26 cellular contexts compared by ENCODE assay signal in the genomic region with DNA sequence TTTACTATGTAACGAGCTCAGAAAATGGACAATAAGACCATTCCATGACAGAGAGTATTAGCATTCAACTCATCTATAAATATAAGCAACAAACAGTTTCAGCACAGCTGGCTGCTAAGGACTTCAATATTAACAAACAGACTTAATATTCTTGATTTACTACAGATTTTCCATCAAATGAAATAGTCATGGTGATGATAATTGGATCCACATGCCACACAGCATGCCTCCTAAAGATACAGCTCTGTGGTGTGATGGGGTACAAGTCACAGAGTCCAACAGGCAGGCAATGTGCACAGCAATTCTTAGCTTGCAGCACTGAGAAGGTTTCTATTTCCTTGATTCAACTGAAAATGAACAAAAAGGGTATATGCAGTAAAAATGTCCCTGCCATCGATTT.
"Had no signal": no experiment of that assay in that cellular context is flagged by ENCODE, and none has a peak within 500 bp of the region (broad histone marks: within the 10 kb centered on the region; RNA-seq: fewer than 3 reads in every experiment).

No MANE protein-coding gene starts in this region.

- H3K36me3 ChIP-seq: adrenal gland, gastrocnemius medialis, sigmoid colon, stomach, uterus had no signal

- H3K27me3 ChIP-seq: adrenal gland, gastrocnemius medialis, sigmoid colon, stomach, testis, uterus had no signal

- H3K4me2 ChIP-seq: smooth muscle cell had no signal

- H3K9me3 ChIP-seq: adrenal gland, gastrocnemius medialis, sigmoid colon, stomach, testis, uterus had no signal

- H3K27ac ChIP-seq: adrenal gland, coronary artery, epithelial cell of prostate, gastrocnemius medialis, sigmoid colon, stomach, testis, uterus, VCaP had no signal

- H3K36me3 Mint-ChIP-seq: activated naive CD4-positive, alpha-beta T cell treated with anti-CD3 and anti-CD28 coated beads, Interleukin-2, amount 50 U/mL, for 72 hours; natural killer cell treated with Interleukin-12 subunit alpha and Interleukin-12 subunit beta and Interleukin-15 and Interleukin-18, amount 100 ng/mL, for 72 hours; stimulated activated memory B cell treated with anti-CD40 and anti-IgM and Interleukin-4, amounts not matched to agents 10 μg/mL and 1 μg/mL and 100 μg/mL, for 72 hours had no signal

- ATAC-seq: activated CD8-positive, alpha-beta T cell treated with anti-CD3 and anti-CD28 coated beads, Interleukin-2, amount 10 ng/mL, durations not matched to agents 7 days and 5 days; activated naive CD4-positive, alpha-beta T cell treated with anti-CD3 and anti-CD28 coated beads, Interleukin-2, amount 50 U/mL, for 72 hours; activated T-helper 17 cell treated with anti-CD3 and anti-CD28 coated beads, Interleukin-2, amount 50 U/mL, for 72 hours; gastrocnemius medialis; left ventricle myocardium superior; natural killer cell treated with Interleukin-12 subunit alpha and Interleukin-12 subunit beta and Interleukin-15 and Interleukin-18, amount 100 ng/mL, for 72 hours; stimulated activated memory B cell treated with anti-CD40 and anti-IgM and Interleukin-4, amounts not matched to agents 10 μg/mL and 1 μg/mL and 100 μg/mL, for 72 hours had no signal

- H3K4me1 Mint-ChIP-seq: activated CD4-positive, alpha-beta T cell treated with anti-CD3 and anti-CD28 coated beads, Interleukin-2, amount 10 ng/mL, durations not matched to agents 7 days and 5 days; activated T-helper 17 cell treated with anti-CD3 and anti-CD28 coated beads, Interleukin-2, amount 50 U/mL, for 72 hours; stimulated activated memory B cell treated with anti-CD40 and anti-IgM and Interleukin-4, amounts not matched to agents 10 μg/mL and 1 μg/mL and 100 μg/mL, for 72 hours had no signal

- H3K9me3 Mint-ChIP-seq: activated CD4-positive, alpha-beta T cell treated with anti-CD3 and anti-CD28 coated beads, Interleukin-2, amount 10 ng/mL, durations not matched to agents 7 days and 5 days; activated naive CD4-positive, alpha-beta T cell treated with anti-CD3 and anti-CD28 coated beads, Interleukin-2, amount 50 U/mL, for 72 hours; activated T-helper 17 cell treated with anti-CD3 and anti-CD28 coated beads, Interleukin-2, amount 50 U/mL, for 72 hours; natural killer cell treated with Interleukin-12 subunit alpha and Interleukin-12 subunit beta and Interleukin-15 and Interleukin-18, amount 100 ng/mL, for 72 hours; stimulated activated memory B cell treated with anti-CD40 and anti-IgM and Interleukin-4, amounts not matched to agents 10 μg/mL and 1 μg/mL and 100 μg/mL, for 72 hours had no signal

- H3K4me3 Mint-ChIP-seq: activated CD4-positive, alpha-beta T cell treated with anti-CD3 and anti-CD28 coated beads, Interleukin-2, amount 10 ng/mL, durations not matched to agents 7 days and 5 days; activated CD8-positive, alpha-beta T cell treated with anti-CD3 and anti-CD28 coated beads, Interleukin-2, amount 10 ng/mL, durations not matched to agents 7 days and 5 days; activated T-helper 17 cell treated with anti-CD3 and anti-CD28 coated beads, Interleukin-2, amount 50 U/mL, for 72 hours; natural killer cell treated with Interleukin-12 subunit alpha and Interleukin-12 subunit beta and Interleukin-15 and Interleukin-18, amount 100 ng/mL, for 72 hours; stimulated activated memory B cell treated with anti-CD40 and anti-IgM and Interleukin-4, amounts not matched to agents 10 μg/mL and 1 μg/mL and 100 μg/mL, for 72 hours had no signal

- H3K27ac Mint-ChIP-seq: activated CD4-positive, alpha-beta T cell treated with anti-CD3 and anti-CD28 coated beads, Interleukin-2, amount 10 ng/mL, durations not matched to agents 7 days and 5 days; activated CD8-positive, alpha-beta T cell treated with anti-CD3 and anti-CD28 coated beads, Interleukin-2, amount 10 ng/mL, durations not matched to agents 7 days and 5 days; activated naive CD4-positive, alpha-beta T cell treated with anti-CD3 and anti-CD28 coated beads, Interleukin-2, amount 50 U/mL, for 72 hours; activated T-helper 17 cell treated with anti-CD3 and anti-CD28 coated beads, Interleukin-2, amount 50 U/mL, for 72 hours; natural killer cell treated with Interleukin-12 subunit alpha and Interleukin-12 subunit beta and Interleukin-15 and Interleukin-18, amount 100 ng/mL, for 72 hours; progenitor cell of endocrine pancreas; stimulated activated memory B cell treated with anti-CD40 and anti-IgM and Interleukin-4, amounts not matched to agents 10 μg/mL and 1 μg/mL and 100 μg/mL, for 72 hours had no signal

- H3K4me1 ChIP-seq: adrenal gland, sigmoid colon, stomach, testis, uterus had no signal

- FAIRE-seq: astrocyte, bronchial epithelial cell had no signal

- H3K4me3 ChIP-seq: adrenal gland, coronary artery, gastrocnemius medialis, sigmoid colon, smooth muscle cell, stomach, testis, uterus had no signal

- DNase-seq: activated CD4-positive, alpha-beta T cell treated with anti-CD3 and anti-CD28 coated beads, Interleukin-2, amount 10 ng/mL, durations not matched to agents 7 days and 5 days; activated CD4-positive, CD25-positive, alpha-beta regulatory T cell treated with anti-CD3 and anti-CD28 coated beads, Interleukin-2, amount 50 U/mL, for 72 hours; activated CD8-positive, alpha-beta T cell treated with anti-CD3 and anti-CD28 coated beads, Interleukin-2, amount 10 ng/mL, durations not matched to agents 7 days and 5 days; activated T-cell treated with anti-CD3 and anti-CD28 coated beads, Interleukin-2, amount 50 U/mL, for 1 hour; adrenal gland; cerebellar nuclear complex; gastrocnemius medialis; left ventricle myocardium superior; retina; sigmoid colon; stimulated activated CD4-positive, alpha-beta T cell treated with anti-CD3 and anti-CD28 coated beads, Interleukin-15, amount 100 ng/mL, for 24 hours; stomach; testis; trophoblast cell; uterus had no signal
